Comparison of ENCODE assay signal across 10 cellular contexts in the genomic region with DNA sequence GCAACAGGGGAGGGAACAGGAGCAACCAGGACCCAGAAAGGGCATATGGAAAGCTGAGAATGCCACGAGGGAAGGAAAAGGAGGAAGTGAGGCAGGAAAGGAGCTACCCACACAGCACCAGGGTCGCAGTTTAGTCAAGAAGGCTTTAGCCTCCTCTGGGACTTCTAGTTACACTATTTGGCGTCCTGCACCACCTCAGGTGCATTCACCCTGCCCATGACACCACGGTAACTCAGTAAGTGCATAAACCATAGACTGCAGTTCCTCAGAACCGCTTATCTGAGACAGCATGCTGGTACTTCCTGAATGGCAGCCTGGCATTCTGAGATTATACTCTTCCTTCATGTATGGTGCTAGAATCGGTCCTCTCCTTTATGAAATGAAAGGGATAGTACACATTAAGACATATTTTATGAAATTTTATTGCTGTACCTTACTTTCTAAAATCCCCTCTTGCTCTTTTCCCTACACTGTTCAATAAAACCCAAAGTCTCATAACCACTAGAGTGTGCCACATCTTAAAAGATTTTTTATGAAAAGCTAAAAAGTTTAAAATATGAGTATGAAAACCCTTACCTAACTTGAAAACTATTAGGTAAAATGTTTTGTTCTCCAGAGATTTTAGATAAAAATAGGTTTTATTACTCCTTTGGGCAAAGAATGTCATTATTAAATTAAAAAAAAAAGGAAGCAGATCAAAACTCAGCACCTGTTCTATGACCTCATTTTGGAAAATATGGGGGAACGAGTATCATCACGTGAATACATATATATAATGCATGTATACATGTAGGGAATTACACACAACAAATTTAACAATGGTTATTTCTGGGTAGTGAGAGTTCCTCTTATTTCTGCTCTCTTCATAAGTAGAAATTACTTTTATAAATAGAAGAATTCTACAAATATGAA.
DNase-seq lines count a peak whose midpoint lies in the region; ATAC-seq, FAIRE-seq and TF ChIP-seq lines count a peak whose summit lies in the region.
"Had no signal": no experiment of that assay in that cellular context is flagged by ENCODE, and none has a peak within 500 bp of the region (broad histone marks: within the 10 kb centered on the region; RNA-seq: fewer than 3 reads in every experiment).

No MANE protein-coding gene starts in this region.

- TF ChIP-seq POLR2A in H1 (IDR thresholded peaks at IDR 0.05; ENCODE audit: control extremely low read depth in 1 of 2, low read depth in 2 of 2, low read length in 2 of 2) (no peak), gastrocnemius medialis (IDR thresholded peaks at IDR 0.05) (no peak)

- H3K27me3 ChIP-seq in H1 (replicated peaks in 1 of 4; ENCODE audit: control insufficient read depth in 3 of 4, extremely low read depth in 1 of 4, insufficient read depth in 3 of 4, low read length in 3 of 4) (no peaks in the 10 kb centered on the region), gastrocnemius medialis (no peaks in the 10 kb centered on the region)

- peaks cover 0 to 8% of the 10 kb centered on the region in 2 experiments; a peak in 2 of 4 replicates for H3K9me3 ChIP-seq in H1 (ENCODE audit: insufficient read depth in 2 of 2, low read depth in 1 of 2, low read length in 1 of 2)
- H3K9me3 ChIP-seq in gastrocnemius medialis, result no peaks in the 10 kb centered on the region

- H2AK5ac ChIP-seq in H1 (ENCODE audit: low read depth, low read length), result no peak overlapping the region

- H3K9me3 Mint-ChIP-seq in activated naive CD4-positive, alpha-beta T cell treated with anti-CD3 and anti-CD28 coated beads, Interleukin-2, amount 50 U/mL, for 24 hours, result no peaks in the 10 kb centered on the region
- H3K9me3 Mint-ChIP-seq in T-cell, result peaks cover 0 to 3% (median 0%) of the 10 kb centered on the region in 3 donors
- H3K9me3 Mint-ChIP-seq in stimulated activated naive CD8-positive, alpha-beta T cell treated with anti-CD3 and anti-CD28 coated beads, Interleukin-15, amount 100 ng/mL, for 72 hours, result peaks cover 2 to 4% of the 10 kb centered on the region in 2 donors

- no peak overlapping the region for H3K9ac ChIP-seq in H1 (replicated peaks in 1 of 4; ENCODE audit: extremely low read depth in 1 of 4, low read depth in 3 of 4, low read length in 3 of 4)

- no peak overlapping the region for H2BK15ac ChIP-seq in H1 (ENCODE audit: low read length)

- peaks cover 4% of the 10 kb centered on the region for H3K36me3 Mint-ChIP-seq in activated naive CD4-positive, alpha-beta T cell treated with anti-CD3 and anti-CD28 coated beads, Interleukin-2, amount 50 U/mL, for 24 hours
- H3K36me3 Mint-ChIP-seq in T-cell, result peaks cover 3% of the 10 kb centered on the region

- H3K23ac ChIP-seq in H1 (ENCODE audit: insufficient read length), result no peak overlapping the region

- no peaks in the 10 kb centered on the region for H3K79me2 ChIP-seq in H1 (ENCODE audit: control insufficient read depth in 1 of 2, insufficient read depth in 2 of 2, low read length in 2 of 2)

- H3K4me3 Mint-ChIP-seq in activated naive CD4-positive, alpha-beta T cell treated with anti-CD3 and anti-CD28 coated beads, Interleukin-2, amount 50 U/mL, for 24 hours, result peak overlapping the region; percentile 40
- H3K4me3 Mint-ChIP-seq in T-cell, result peak overlapping the region; percentile 35 to 52 (median 49)
- H3K4me3 Mint-ChIP-seq in stimulated activated naive CD8-positive, alpha-beta T cell treated with anti-CD3 and anti-CD28 coated beads, Interleukin-15, amount 100 ng/mL, for 72 hours, result peak overlapping the region; percentile 77 to 78

- DNase-seq in activated naive CD4-positive, alpha-beta T cell (lab: John Stamatoyannopoulos, UW), result no peak
- peak in 9 of 34 experiments; percentile 2 to 30 (median 7) for DNase-seq in T-cell
- no peak for DNase-seq in H1 (ENCODE audit: low read depth in 1 of 2, low spot score in 2 of 2)
- peak in 1 of 2 donors; percentile 5 for DNase-seq in stimulated activated naive CD8-positive, alpha-beta T cell treated with anti-CD3 and anti-CD28 coated beads, Interleukin-15, amount 100 ng/mL, for 72 hours
- no peak for DNase-seq in epidermal melanocyte (ENCODE audit: insufficient read length, low spot score)
- no peak for DNase-seq in gastrocnemius medialis

- CTCF ChIA-PET in T-cell (lab: Charles Lee), result interaction anchor here (0.5 to 1.0 kb wide), 3 partner anchors 71 to 152 kb away, joined by 3 to 8 read pairs (median 4); no protein-coding TSS in a partner anchor
- CTCF ChIA-PET in H1 (lab: Charles Lee; ENCODE audit: partially characterized antibody), result interaction anchor here (0.8 kb wide), 1 partner anchor 30 kb away, joined by 3 read pairs; no protein-coding TSS in a partner anchor

- POLR2A ChIA-PET in T-cell (lab: Charles Lee), result interaction anchor here (0.6 to 1.0 kb wide), 2 partner anchors 14 to 152 kb away, joined by 3 to 4 read pairs; no protein-coding TSS in a partner anchor
- POLR2A ChIA-PET in H1 (lab: Charles Lee; ENCODE audit: partially characterized antibody), result no interaction called here

- peak overlapping the region; percentile 28; the same call in 1 of the 2 replicates for H2BK20ac ChIP-seq in H1 (ENCODE audit: low read length)

- no peak overlapping the region for H3K18ac ChIP-seq in H1 (ENCODE audit: extremely low read depth, low read length)

- H3K14ac ChIP-seq in H1 (ENCODE audit: insufficient read length), result no peak overlapping the region

- H3K56ac ChIP-seq in H1 (replicated peaks; ENCODE audit: insufficient read length, low read depth, low read length), result no peak overlapping the region

- no peaks in the 10 kb centered on the region for H3K79me1 ChIP-seq in H1 (ENCODE audit: low read depth, low read length)

- peak overlapping the region; percentile 69 for H3K27ac Mint-ChIP-seq in activated naive CD4-positive, alpha-beta T cell treated with anti-CD3 and anti-CD28 coated beads, Interleukin-2, amount 50 U/mL, for 24 hours
- H3K27ac Mint-ChIP-seq in T-cell, result peak overlapping the region; percentile 63 to 89
- H3K27ac Mint-ChIP-seq in stimulated activated naive CD8-positive, alpha-beta T cell treated with anti-CD3 and anti-CD28 coated beads, Interleukin-15, amount 100 ng/mL, for 72 hours, result peak overlapping the region; percentile 86 to 96

- H2BK5ac ChIP-seq in H1 (ENCODE audit: low read depth, low read length), result no peak overlapping the region

- no peak overlapping the region for H2BK12ac ChIP-seq in H1 (ENCODE audit: low read depth, low read length)

- H4K8ac ChIP-seq in H1 (ENCODE audit: extremely low read depth, insufficient read depth, low read length), result no peak overlapping the region

- intact Hi-C loops in gastrocnemius medialis (cut with DNase I; ENCODE audit: low total_unique reads), result no loop called here

- H3K36me3 ChIP-seq in H1 (ENCODE audit: control insufficient read depth in 2 of 4, insufficient read depth in 4 of 4, low read length in 3 of 4) (no peaks in the 10 kb centered on the region), gastrocnemius medialis (no peaks in the 10 kb centered on the region)
- H3K36me3 ChIP-seq: cardiac muscle cell had no signal

- no peak for FAIRE-seq in H1 (lab: Jason Lieb, UNC)
- FAIRE-seq: GM19239 had no signal

- no peak overlapping the region for H4K5ac ChIP-seq in H1 (ENCODE audit: insufficient read length, low read depth, low read length)

- 92% methylated on average over 8 of the region's 8 CpGs; no CpG with 5 or more reads in 1 of the 2 experiments for WGBS in H1 (ENCODE audit: extremely low coverage in 1 of 2, insufficient coverage in 1 of 2, insufficient read length in 1 of 2, insufficient replicate concordance in 2 of 2, low coverage in 1 of 2, low lambda C conversion rate in 2 of 2, missing lambda C conversion rate in 1 of 2), 2 experiments

- no peak for TF ChIP-seq RAD21 in H1 (IDR thresholded peaks at IDR 0.05 in 1 of 2, conservative IDR thresholded peaks at IDR 0.05 in 1 of 2; ENCODE audit: low read depth in 2 of 2, low read length in 2 of 2)

- H3K27me3 Mint-ChIP-seq in activated naive CD4-positive, alpha-beta T cell treated with anti-CD3 and anti-CD28 coated beads, Interleukin-2, amount 50 U/mL, for 24 hours, result no peaks in the 10 kb centered on the region
- H3K27me3 Mint-ChIP-seq in T-cell, result no peaks in the 10 kb centered on the region
- H3K27me3 Mint-ChIP-seq in stimulated activated naive CD8-positive, alpha-beta T cell treated with anti-CD3 and anti-CD28 coated beads, Interleukin-15, amount 100 ng/mL, for 72 hours, result no peaks in the 10 kb centered on the region

- H3K27ac ChIP-seq in H1 (ENCODE audit: low read depth, low read length) (no peak overlapping the region), gastrocnemius medialis (no peak overlapping the region)
- H3K27ac ChIP-seq: cardiac muscle cell had no signal

- TF ChIP-seq CTCF in H1 (IDR thresholded peaks at IDR 0.05; ENCODE audit: control extremely low read depth in 1 of 3, insufficient read depth in 1 of 3, low read depth in 1 of 3, low read length in 3 of 3) (no peak), gastrocnemius medialis (IDR thresholded peaks at IDR 0.05 in 4 of 5, conservative IDR thresholded peaks at IDR 0.05 in 1 of 5) (no peak)

- H2BK120ac ChIP-seq in H1 (replicated peaks; ENCODE audit: low read depth, low read length), result no peak overlapping the region

- peak; percentile 65 to 78 (median 76) for ATAC-seq in T-cell (replicated peaks in 1 of 4)
- ATAC-seq in stimulated activated naive CD8-positive, alpha-beta T cell treated with anti-CD3 and anti-CD28 coated beads, Interleukin-15, amount 100 ng/mL, for 72 hours, result peak; percentile 74
- no peak for ATAC-seq in GM18519 (IDR thresholded peaks at IDR 0.05; ENCODE audit: low FRiP score, unreplicated experiment)
- no peak for ATAC-seq in gastrocnemius medialis

- peaks cover 69% of the 10 kb centered on the region for H3K4me1 Mint-ChIP-seq in activated naive CD4-positive, alpha-beta T cell treated with anti-CD3 and anti-CD28 coated beads, Interleukin-2, amount 50 U/mL, for 24 hours
- peaks cover 47 to 55% (median 51%) of the 10 kb centered on the region in 3 donors for H3K4me1 Mint-ChIP-seq in T-cell
- H3K4me1 Mint-ChIP-seq in stimulated activated naive CD8-positive, alpha-beta T cell treated with anti-CD3 and anti-CD28 coated beads, Interleukin-15, amount 100 ng/mL, for 72 hours, result peaks cover 63% of the 10 kb centered on the region

- H4K91ac ChIP-seq in H1 (replicated peaks; ENCODE audit: insufficient read length, low read length), result no peak overlapping the region

- H3K4me1 ChIP-seq in H1 (replicated peaks in 1 of 4; ENCODE audit: control insufficient read depth in 3 of 4, insufficient read depth in 4 of 4, low read length in 3 of 4), result peaks cover 0 to 2% (median 1%) of the 10 kb centered on the region in 4 experiments; a peak in 3 of 7 replicates
- no peaks in the 10 kb centered on the region for H3K4me1 ChIP-seq in gastrocnemius medialis

- no peak overlapping the region for H2AFZ ChIP-seq in H1 (ENCODE audit: low read length)

- H4K20me1 ChIP-seq in H1 (replicated peaks in 1 of 2; ENCODE audit: control insufficient read depth in 1 of 2, insufficient read depth in 2 of 2, low read length in 2 of 2), result no peaks in the 10 kb centered on the region

- in situ Hi-C loops in gastrocnemius medialis (cut with MboI; ENCODE audit: low sequenced_read_pairs in 4 of 4), result no loop called here

- H3K4me2 ChIP-seq in H1 (ENCODE audit: insufficient read depth in 1 of 2, low read depth in 2 of 2, low read length in 2 of 2), result no peak overlapping the region

- no peak for TF ChIP-seq EP300 in H1 (IDR thresholded peaks at IDR 0.05; ENCODE audit: borderline replicate concordance in 1 of 2, low read depth in 2 of 2, low read length in 2 of 2)

- H3K23me2 ChIP-seq in H1 (ENCODE audit: low read depth, low read length), result no peaks in the 10 kb centered on the region

- H3K4me3 ChIP-seq in H1 (ENCODE audit: extremely low read depth in 1 of 4, insufficient read depth in 2 of 4, low read depth in 3 of 4, low read length in 4 of 4) (no peak overlapping the region), gastrocnemius medialis (no peak overlapping the region)
- H3K4me3 ChIP-seq: cardiac muscle cell had no signal

- no peak overlapping the region for H3K4ac ChIP-seq in H1 (replicated peaks; ENCODE audit: insufficient read length, low read depth, low read length)

Comparison
In these comparisons a context has a peak if more than half of its experiments do, and no peak if none do; other contexts are left out.
1. ATAC-seq: peak in T-cell (4 of 4) and stimulated activated naive CD8-positive, alpha-beta T cell treated with anti-CD3 and anti-CD28 coated beads, Interleukin-15, amount 100 ng/mL, for 72 hours (single experiment); none in GM18519 (single experiment) and gastrocnemius medialis (0 of 2).
2. Peak in every context shown above with its lines, with median percentiles within 50 percentile points of each other: H3K27ac Mint-ChIP-seq and H3K4me3 Mint-ChIP-seq.